Comparison of ENCODE assay signal across 20 cellular contexts in the genomic region with DNA sequence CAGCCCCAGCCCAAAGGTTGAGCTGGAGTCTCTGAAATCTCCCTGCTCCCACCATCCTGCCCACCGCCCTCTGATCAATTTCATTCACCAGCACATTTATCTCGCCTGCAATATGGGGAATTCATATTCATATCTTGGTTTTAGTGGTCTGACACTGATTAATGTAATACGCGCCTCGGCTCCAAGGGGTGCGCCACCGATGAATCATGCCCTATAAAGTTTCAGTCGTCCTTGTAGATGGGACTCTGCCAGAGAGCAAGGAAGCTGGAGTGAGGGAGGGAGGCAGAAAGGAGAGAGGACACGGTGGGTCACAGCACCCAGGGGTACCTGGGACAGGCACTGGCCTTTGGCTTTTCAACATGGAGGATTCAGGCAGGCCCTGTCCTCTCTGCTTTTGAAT. TPM values are rescaled to one million over a fixed set of nuclear protein-coding genes. Genes with fewer than 3 reads are reported as not detected.
"Had no signal": no experiment of that assay in that cellular context is flagged by ENCODE, and none has a peak within 500 bp of the region (broad histone marks: within the 10 kb centered on the region; RNA-seq: fewer than 3 reads in every experiment).

No MANE protein-coding gene starts in this region.

- H3K9me3 ChIP-seq: body of pancreas, gastroesophageal sphincter, pancreas had no signal

- H3K4me2 ChIP-seq: smooth muscle cell had no signal

- H3K4me1 ChIP-seq: pancreas had no signal

- DNase-seq: activated CD4-positive, alpha-beta T cell treated with anti-CD3 and anti-CD28 coated beads for 1 hour; activated CD4-positive, alpha-beta T cell treated with anti-CD3 and anti-CD28 coated beads, Interleukin-2, amount 50 U/mL, for 1 hour; activated naive CD4-positive, alpha-beta T cell; activated naive CD8-positive, alpha-beta T cell treated with anti-CD3 and anti-CD28 coated beads for 36 hours; activated T-cell treated with anti-CD3 and anti-CD28 coated beads, Interleukin-2, amount 50 U/mL, for 24 hours; body of pancreas; hypothalamus; pancreas; right cardiac atrium; stimulated activated CD4-positive, alpha-beta T cell treated with anti-CD3 and anti-CD28 coated beads, Interleukin-4, amount 100 ng/mL, for 1 hour; stimulated activated naive CD8-positive, alpha-beta T cell treated with anti-CD3 and anti-CD28 coated beads, Interleukin-15, Interleukin-2, amounts not matched to agents 100 U/mL and 50 U/mL, for 24 hours; T-helper 1 cell had no signal

- ATAC-seq: activated T-helper 17 cell treated with anti-CD3 and anti-CD28 coated beads, Interleukin-2, amount 50 U/mL, for 72 hours; body of pancreas; esophagus mucosa; gastroesophageal sphincter; natural killer cell treated with Interleukin-12 subunit alpha and Interleukin-12 subunit beta and Interleukin-15 and Interleukin-18, amount 100 ng/mL, for 72 hours; pancreas; right cardiac atrium; stimulated activated naive CD8-positive, alpha-beta T cell treated with anti-CD3 and anti-CD28 coated beads, Interleukin-15, Interleukin-2, amounts not matched to agents 100 U/mL and 50 U/mL, for 24 hours had no signal

- H3K36me3 ChIP-seq: gastroesophageal sphincter, pancreas had no signal

- H3K4me3 ChIP-seq: body of pancreas, gastroesophageal sphincter, pancreas, smooth muscle cell had no signal

- H3K27ac ChIP-seq: body of pancreas, gastroesophageal sphincter, pancreas had no signal

RNA-seq across cellular contexts. Expression of a gene that starts 8.9 kb away (rescaled TPM):
- total RNA-seq: activated naive CD8-positive, alpha-beta T cell treated with anti-CD3 and anti-CD28 coated beads for 36 hours; activated T-helper 17 cell treated with anti-CD3 and anti-CD28 coated beads, Interleukin-2, amount 50 U/mL, for 72 hours; natural killer cell treated with Interleukin-12 subunit alpha and Interleukin-12 subunit beta and Interleukin-15 and Interleukin-18, amount 100 ng/mL, for 72 hours; pulmonary artery endothelial cell; right cardiac atrium; ureter had no signal
- polyA plus RNA-seq: liver had no signal
